In genomic region chr5:88380332-88380731, GRCh38 we compare ENCODE assay signal across 18 cellular contexts.
"Had no signal": no experiment of that assay in that cellular context is flagged by ENCODE, and none has a peak within 500 bp of the region (broad histone marks: within the 10 kb centered on the region; RNA-seq: fewer than 3 reads in every experiment).

No MANE protein-coding gene starts in this region.

- DNase-seq: effector CD4-positive, alpha-beta T cell; foreskin melanocyte; heart left ventricle; hippocampal formation; left colon; left ventricle myocardium superior; mesenchymal stem cell; naive thymus-derived CD4-positive, alpha-beta T cell; ovary; right cardiac atrium; small intestine; stimulated activated CD4-positive, alpha-beta T cell treated with anti-CD3 and anti-CD28 coated beads, Interleukin-12 subunit alpha, Interleukin-12 subunit beta, amount 100 ng/mL, for 4 hours; stimulated activated naive CD4-positive, alpha-beta T cell; stomach; substantia nigra; trophoblast cell had no signal

- H3K36me3 ChIP-seq: heart left ventricle, ovary, stomach had no signal

- H3K4me3 Mint-ChIP-seq: naive thymus-derived CD4-positive, alpha-beta T cell had no signal

- H3K4me1 ChIP-seq: stomach had no signal

- H3K4me3 ChIP-seq: coronary artery, heart left ventricle, lung, ovary, stomach had no signal

- H3K27ac ChIP-seq: coronary artery, heart left ventricle, ovary, stomach had no signal

- H3K36me3 Mint-ChIP-seq: naive thymus-derived CD4-positive, alpha-beta T cell had no signal

- H3K4me1 Mint-ChIP-seq: naive thymus-derived CD4-positive, alpha-beta T cell had no signal

- H3K27me3 ChIP-seq: heart left ventricle, ovary, stomach had no signal
